Comparison of ENCODE assay signal across 21 cellular contexts in the genomic region with DNA sequence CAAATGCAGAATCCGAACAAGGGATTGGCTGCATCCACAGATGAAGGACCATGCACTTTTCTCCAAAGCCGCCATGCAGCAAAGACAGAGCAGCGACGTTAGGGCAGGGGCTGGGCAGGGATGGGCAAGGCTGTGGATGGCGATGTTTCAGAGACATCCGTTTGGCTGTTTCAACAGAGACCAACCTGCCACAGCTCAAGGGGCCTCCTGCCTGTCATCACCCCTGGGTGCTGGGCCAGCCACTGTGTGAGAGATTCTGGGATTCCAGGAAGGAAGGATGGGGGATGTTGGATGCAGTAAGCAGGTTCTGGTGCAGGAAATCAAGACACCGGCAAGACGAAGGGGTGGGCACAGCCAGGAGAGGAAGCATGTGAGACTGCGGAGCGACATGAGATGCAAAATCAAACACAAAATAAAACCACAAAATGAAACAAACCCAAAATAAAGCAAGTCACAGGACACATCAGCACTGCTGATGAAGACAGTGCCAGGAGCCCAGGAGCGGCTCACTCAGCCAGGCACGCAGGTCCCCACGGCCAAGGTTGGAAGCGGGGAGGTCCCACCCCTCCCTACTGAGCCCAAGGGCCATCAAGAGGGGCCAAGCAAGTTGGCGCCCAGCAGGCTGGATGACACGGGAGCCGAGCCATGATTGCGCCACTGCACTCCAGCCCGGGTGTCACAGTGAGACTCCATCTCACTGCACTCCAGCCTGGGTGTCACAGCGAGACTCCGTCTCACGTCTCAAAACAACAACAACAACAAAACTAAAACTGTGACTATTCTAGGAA.
A peak's percentile ranks its signal among the peaks of the same experiment; 100 is the strongest.
DNase-seq lines count a peak whose midpoint lies in the region; ATAC-seq and TF ChIP-seq lines count a peak whose summit lies in the region.
"Had no signal": no experiment of that assay in that cellular context is flagged by ENCODE, and none has a peak within 500 bp of the region (broad histone marks: within the 10 kb centered on the region; RNA-seq: fewer than 3 reads in every experiment).

No MANE protein-coding gene starts in this region.

- H3K36me3 ChIP-seq in psoas muscle (ENCODE audit: insufficient read depth in 1 of 2, low read depth in 1 of 2), result no peaks in the 10 kb centered on the region
- H3K36me3 ChIP-seq: colonic mucosa, neutrophil, stomach had no signal

- H3K4me3 Mint-ChIP-seq in activated CD4-positive, alpha-beta memory T cell treated with anti-CD3 and anti-CD28 coated beads, Interleukin-2, amount 10 ng/mL, durations not matched to agents 7 days and 5 days, result no peak overlapping the region
- no peak overlapping the region for H3K4me3 Mint-ChIP-seq in activated CD4-positive, alpha-beta memory T cell treated with anti-CD3 and anti-CD28 coated beads for 36 hours
- H3K4me3 Mint-ChIP-seq in T-helper 17 cell, result peak overlapping the region; percentile 78
- H3K4me3 Mint-ChIP-seq: type B pancreatic cell had no signal

- no peaks in the 10 kb centered on the region for H3K27me3 Mint-ChIP-seq in activated CD4-positive, alpha-beta memory T cell treated with anti-CD3 and anti-CD28 coated beads, Interleukin-2, amount 10 ng/mL, durations not matched to agents 7 days and 5 days
- no peaks in the 10 kb centered on the region for H3K27me3 Mint-ChIP-seq in activated CD4-positive, alpha-beta memory T cell treated with anti-CD3 and anti-CD28 coated beads for 36 hours
- H3K27me3 Mint-ChIP-seq in T-helper 17 cell, result no peaks in the 10 kb centered on the region
- H3K27me3 Mint-ChIP-seq: type B pancreatic cell had no signal

- peaks cover 0 to 1% (median 0%) of the 10 kb centered on the region in 3 donors for H3K27me3 ChIP-seq in psoas muscle (ENCODE audit: insufficient read depth in 3 of 3, low read length in 2 of 3)
- H3K27me3 ChIP-seq: colonic mucosa, neutrophil, stomach had no signal

- H3K4me1 ChIP-seq in psoas muscle, result no peaks in the 10 kb centered on the region
- H3K4me1 ChIP-seq: colonic mucosa, stomach had no signal

- H3K4me1 Mint-ChIP-seq in activated CD4-positive, alpha-beta memory T cell treated with anti-CD3 and anti-CD28 coated beads, Interleukin-2, amount 10 ng/mL, durations not matched to agents 7 days and 5 days, result peaks cover 24% of the 10 kb centered on the region
- H3K4me1 Mint-ChIP-seq in activated CD4-positive, alpha-beta memory T cell treated with anti-CD3 and anti-CD28 coated beads for 36 hours (ENCODE audit: low read depth), result peaks cover 21% of the 10 kb centered on the region
- peaks cover 14% of the 10 kb centered on the region for H3K4me1 Mint-ChIP-seq in T-helper 17 cell

- CTCF ChIA-PET in activated CD4-positive, alpha-beta memory T cell treated with anti-CD3 and anti-CD28 coated beads, Interleukin-2, amount 10 ng/mL, durations not matched to agents 7 days and 5 days (lab: Charles Lee), result interaction anchor here (1.7 kb wide), 1 partner anchor 13 kb away, joined by 7 read pairs; no protein-coding TSS in a partner anchor
- CTCF ChIA-PET in activated CD4-positive, alpha-beta memory T cell treated with anti-CD3 and anti-CD28 coated beads for 36 hours (lab: Charles Lee), result no interaction called here

- intact Hi-C loops in activated CD4-positive, alpha-beta memory T cell treated with anti-CD3 and anti-CD28 coated beads for 36 hours (cut with micrococcal nuclease), result no loop called here
- intact Hi-C loops in left ventricle myocardium superior (cut with micrococcal nuclease), result no loop called here
- intact Hi-C loops in psoas muscle (cut with DNase I), result no loop called here

- no peaks in the 10 kb centered on the region for H3K9me3 ChIP-seq in T-helper 17 cell (ENCODE audit: control insufficient read depth, low read length, poor library complexity, severe bottlenecking)
- no peaks in the 10 kb centered on the region for H3K9me3 ChIP-seq in psoas muscle
- H3K9me3 ChIP-seq: colonic mucosa, mucosa of descending colon, neutrophil had no signal

- ATAC-seq in T-helper 17 cell, result peak; percentile 42
- peak; percentile 86 for ATAC-seq in left ventricle myocardium superior
- ATAC-seq in psoas muscle, result peak; percentile 41 to 45 (median 42)
- ATAC-seq in HG03439 (IDR thresholded peaks at IDR 0.05; ENCODE audit: unreplicated experiment), result no peak

- DNase-seq in activated CD4-positive, alpha-beta memory T cell treated with anti-CD3 and anti-CD28 coated beads, Interleukin-2, amount 10 ng/mL, durations not matched to agents 7 days and 5 days, result no peak
- DNase-seq in activated CD4-positive, alpha-beta memory T cell treated with anti-CD3 and anti-CD28 coated beads for 36 hours, result no peak
- DNase-seq in T-helper 17 cell (no peak), left ventricle myocardium superior (peak; percentile 71), psoas muscle (peak in 1 of 2 donors; percentile 38), inferior parietal cortex (ENCODE audit: extremely low spot score) (no peak), COLO668 (lab: John Stamatoyannopoulos, UW; ENCODE audit: unreplicated experiment) (no peak)
- DNase-seq: 8988T; activated CD4-positive, alpha-beta T cell treated with anti-CD3 and anti-CD28 coated beads for 48 hours; DMS 273 treated with DMSO at 0.1 percent for 48 hours; NCI-H1694; NCI-H2227 treated with DMSO at 0.1 percent for 48 hours; NCI-H82; SHP77 treated with DMSO at 0.1 percent for 48 hours; small intestine; stomach had no signal

- peaks cover 9% of the 10 kb centered on the region for H3K9me3 Mint-ChIP-seq in activated CD4-positive, alpha-beta memory T cell treated with anti-CD3 and anti-CD28 coated beads, Interleukin-2, amount 10 ng/mL, durations not matched to agents 7 days and 5 days
- peaks cover 6% of the 10 kb centered on the region for H3K9me3 Mint-ChIP-seq in activated CD4-positive, alpha-beta memory T cell treated with anti-CD3 and anti-CD28 coated beads for 36 hours
- H3K9me3 Mint-ChIP-seq: type B pancreatic cell had no signal

- POLR2A ChIA-PET in activated CD4-positive, alpha-beta memory T cell treated with anti-CD3 and anti-CD28 coated beads, Interleukin-2, amount 10 ng/mL, durations not matched to agents 7 days and 5 days (lab: Charles Lee), result no interaction called here
- POLR2A ChIA-PET in activated CD4-positive, alpha-beta memory T cell treated with anti-CD3 and anti-CD28 coated beads for 36 hours (lab: Charles Lee), result no interaction called here

- H3K27ac ChIP-seq in psoas muscle, result no peak overlapping the region
- H3K27ac ChIP-seq: colonic mucosa, neutrophil, stomach had no signal

- 61 to 68% (median 61%) methylated on average over 22 of the region's 22 CpGs for WGBS in psoas muscle, 3 donors

- peaks cover 5% of the 10 kb centered on the region for H3K36me3 Mint-ChIP-seq in activated CD4-positive, alpha-beta memory T cell treated with anti-CD3 and anti-CD28 coated beads, Interleukin-2, amount 10 ng/mL, durations not matched to agents 7 days and 5 days (ENCODE audit: low read depth)
- H3K36me3 Mint-ChIP-seq in activated CD4-positive, alpha-beta memory T cell treated with anti-CD3 and anti-CD28 coated beads for 36 hours, result no peaks in the 10 kb centered on the region
- peaks cover 5% of the 10 kb centered on the region for H3K36me3 Mint-ChIP-seq in T-helper 17 cell (ENCODE audit: low read depth)
- H3K36me3 Mint-ChIP-seq: type B pancreatic cell had no signal

- no peak overlapping the region for H3K4me3 ChIP-seq in psoas muscle
- H3K4me3 ChIP-seq: colonic mucosa, mucosa of descending colon, stomach had no signal

- no peak for TF ChIP-seq CTCF in psoas muscle (IDR thresholded peaks at IDR 0.05)

- H3K27ac Mint-ChIP-seq in activated CD4-positive, alpha-beta memory T cell treated with anti-CD3 and anti-CD28 coated beads, Interleukin-2, amount 10 ng/mL, durations not matched to agents 7 days and 5 days, result peak overlapping the region; percentile 67
- no peak overlapping the region for H3K27ac Mint-ChIP-seq in activated CD4-positive, alpha-beta memory T cell treated with anti-CD3 and anti-CD28 coated beads for 36 hours
- H3K27ac Mint-ChIP-seq in T-helper 17 cell, result no peak overlapping the region
- H3K27ac Mint-ChIP-seq: type B pancreatic cell had no signal
